12 cellular contexts compared by ENCODE assay signal in the genomic region with DNA sequence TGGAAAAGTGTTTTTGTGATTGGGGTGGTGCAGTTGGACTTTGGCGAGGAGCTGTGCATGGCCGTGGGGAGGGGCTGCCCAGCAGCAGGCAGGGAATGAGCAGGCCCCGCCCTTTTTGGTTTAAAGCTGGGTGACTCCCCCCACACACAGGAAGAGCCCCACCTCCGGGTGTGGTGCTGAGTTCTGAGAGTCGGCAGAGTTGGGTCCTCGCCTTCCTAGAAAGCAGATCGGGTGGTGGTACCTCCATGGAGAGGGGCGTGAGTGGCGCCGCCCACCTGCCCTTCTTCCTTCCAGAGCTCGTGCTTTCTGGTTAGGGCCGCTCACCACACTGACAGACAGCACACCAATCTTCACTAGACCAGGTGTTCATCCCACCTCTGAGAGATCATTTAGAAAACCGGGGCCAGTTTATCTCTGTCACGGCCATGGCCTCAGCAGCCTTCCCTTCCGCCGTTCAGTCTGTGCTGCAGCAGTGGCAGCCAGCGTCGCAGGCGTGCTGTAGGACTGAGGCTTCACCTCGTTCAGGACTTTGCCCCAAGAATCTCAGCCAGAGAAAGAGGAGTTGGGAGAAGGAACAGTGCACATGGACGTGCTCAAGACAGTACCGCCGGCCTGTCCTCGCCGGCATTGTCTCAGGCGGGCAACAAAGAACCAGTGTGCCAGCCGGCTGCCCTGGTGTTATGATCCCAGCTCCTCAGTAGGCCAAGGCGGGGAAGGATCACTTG.
DNase-seq lines count a peak whose midpoint lies in the region; ATAC-seq and TF ChIP-seq lines count a peak whose summit lies in the region.
"Had no signal": no experiment of that assay in that cellular context is flagged by ENCODE, and none has a peak within 500 bp of the region (broad histone marks: within the 10 kb centered on the region; RNA-seq: fewer than 3 reads in every experiment).

No MANE protein-coding gene starts in this region.

- 86% methylated on average over 28 of the region's 28 CpGs for WGBS in right cardiac atrium

- H3K9me3 Mint-ChIP-seq in activated naive CD4-positive, alpha-beta T cell treated with anti-CD3 and anti-CD28 coated beads for 36 hours, result no peaks in the 10 kb centered on the region

- intact Hi-C loops in right cardiac atrium (cut with DNase I), result no loop called here
- intact Hi-C loops in activated naive CD4-positive, alpha-beta T cell treated with anti-CD3 and anti-CD28 coated beads for 36 hours (cut with micrococcal nuclease), result no loop called here

- H3K4me3 ChIP-seq in right cardiac atrium (ENCODE audit: low read length) (no peak overlapping the region), right atrium auricular region (no peak overlapping the region)
- H3K4me3 ChIP-seq: smooth muscle cell had no signal

- peaks cover 26% of the 10 kb centered on the region for H3K36me3 ChIP-seq in right atrium auricular region

- H3K27me3 ChIP-seq in right cardiac atrium (ENCODE audit: control insufficient read depth, insufficient read depth) (no peaks in the 10 kb centered on the region), right atrium auricular region (no peaks in the 10 kb centered on the region)
- H3K27me3 ChIP-seq: foreskin keratinocyte had no signal

- DNase-seq in right cardiac atrium (peak in 1 of 3 donors; percentile 37), right atrium auricular region (ENCODE audit: low spot score) (no peak), ureter (ENCODE audit: low spot score) (no peak), AG20443 (ENCODE audit: low spot score) (no peak), SKM-1 (lab: John Stamatoyannopoulos, UW; ENCODE audit: unreplicated experiment) (no peak)
- peak; percentile 65 for DNase-seq in activated naive CD4-positive, alpha-beta T cell treated with anti-CD3 and anti-CD28 coated beads for 36 hours
- peak; percentile 63 for DNase-seq in stimulated activated CD4-positive, alpha-beta T cell treated with anti-CD3 and anti-CD28 coated beads, Interleukin-12 subunit alpha, Interleukin-12 subunit beta, amount 100 ng/mL, for 4 hours
- DNase-seq: foreskin keratinocyte, NCI-H1105 treated with DMSO at 0.1 percent for 48 hours, RPMI8226 had no signal

- CTCF ChIA-PET in activated naive CD4-positive, alpha-beta T cell treated with anti-CD3 and anti-CD28 coated beads for 36 hours (lab: Charles Lee), result interaction anchor here (1.4 kb wide), 1 partner anchor 15 kb away, joined by 4 read pairs; no protein-coding TSS in a partner anchor

- H3K27ac ChIP-seq in right cardiac atrium (ENCODE audit: low read length), result no peak overlapping the region
- no peak overlapping the region for H3K27ac ChIP-seq in right atrium auricular region
- H3K27ac ChIP-seq: foreskin keratinocyte had no signal

- ATAC-seq in right cardiac atrium (peak; percentile 18 to 83), GM21447 (IDR thresholded peaks at IDR 0.05; ENCODE audit: unreplicated experiment) (no peak)
- ATAC-seq: foreskin keratinocyte had no signal

- H3K4me1 ChIP-seq in right cardiac atrium (ENCODE audit: control insufficient read depth, insufficient read depth, low read length), result no peaks in the 10 kb centered on the region
- no peaks in the 10 kb centered on the region for H3K4me1 ChIP-seq in right atrium auricular region

- H3K9me3 ChIP-seq in right cardiac atrium (ENCODE audit: control insufficient read depth, low read length), result no peaks in the 10 kb centered on the region
- H3K9me3 ChIP-seq in right atrium auricular region, result no peaks in the 10 kb centered on the region

- H3K4me1 Mint-ChIP-seq in activated naive CD4-positive, alpha-beta T cell treated with anti-CD3 and anti-CD28 coated beads for 36 hours (ENCODE audit: low read depth), result peaks cover 60% of the 10 kb centered on the region

- no peak overlapping the region for H3K4me3 Mint-ChIP-seq in activated naive CD4-positive, alpha-beta T cell treated with anti-CD3 and anti-CD28 coated beads for 36 hours

- H3K27ac Mint-ChIP-seq in activated naive CD4-positive, alpha-beta T cell treated with anti-CD3 and anti-CD28 coated beads for 36 hours, result peak overlapping the region; percentile 74

- peaks cover 39% of the 10 kb centered on the region for H3K36me3 Mint-ChIP-seq in activated naive CD4-positive, alpha-beta T cell treated with anti-CD3 and anti-CD28 coated beads for 36 hours (ENCODE audit: low read depth)

- TF ChIP-seq CTCF in right atrium auricular region (IDR thresholded peaks at IDR 0.05), result no peak

- no peaks in the 10 kb centered on the region for H3K27me3 Mint-ChIP-seq in activated naive CD4-positive, alpha-beta T cell treated with anti-CD3 and anti-CD28 coated beads for 36 hours (ENCODE audit: low read depth)

Comparison
In these comparisons a context has a peak if more than half of its experiments do, and no peak if none do; other contexts are left out.
1. DNase-seq: peak in activated naive CD4-positive, alpha-beta T cell treated with anti-CD3 and anti-CD28 coated beads for 36 hours (single experiment) and stimulated activated CD4-positive, alpha-beta T cell treated with anti-CD3 and anti-CD28 coated beads, Interleukin-12 subunit alpha, Interleukin-12 subunit beta, amount 100 ng/mL, for 4 hours (single experiment); none in right atrium auricular region (single experiment), ureter (single experiment), AG20443 (single experiment) and SKM-1 (single experiment).